In genomic region chr10:74704629-74705360, GRCh38 we compare ENCODE assay signal across 14 cellular contexts.
DNase-seq lines count a peak whose midpoint lies in the region; ATAC-seq, FAIRE-seq and TF ChIP-seq lines count a peak whose summit lies in the region.
"Had no signal": no experiment of that assay in that cellular context is flagged by ENCODE, and none has a peak within 500 bp of the region (broad histone marks: within the 10 kb centered on the region; RNA-seq: fewer than 3 reads in every experiment).

No MANE protein-coding gene starts in this region.

- no peak for TF ChIP-seq RAD21 in HepG2 (CRISPR knock-in tag; IDR thresholded peaks at IDR 0.05)

- ATAC-seq in PC-3, result peak; percentile 95
- no peak for ATAC-seq in HepG2
- no peak for ATAC-seq in HG02884 (IDR thresholded peaks at IDR 0.05; ENCODE audit: unreplicated experiment)
- no peak for ATAC-seq in natural killer cell
- ATAC-seq: T-helper 17 cell had no signal

- peak; percentile 36 for FAIRE-seq in HepG2 (lab: Jason Lieb, UNC)

- peaks cover 17% of the 10 kb centered on the region; the same call in 1 of the 2 replicates for H3K36me3 ChIP-seq in PC-3 (ENCODE audit: low read depth, low read length)
- peaks cover 2 to 12% of the 10 kb centered on the region in 2 experiments; a peak in 2 of 5 replicates for H3K36me3 ChIP-seq in HepG2 (replicated peaks in 1 of 2; ENCODE audit: control insufficient read depth in 1 of 2, insufficient read depth in 2 of 2, low read length in 2 of 2)

- no peaks in the 10 kb centered on the region for H3K9me3 ChIP-seq in PC-3 (ENCODE audit: low read length)
- no peaks in the 10 kb centered on the region for H3K9me3 ChIP-seq in HepG2 (ENCODE audit: low read length)
- H3K9me3 ChIP-seq: stomach had no signal

- TF ChIP-seq EP300 in HepG2 (IDR thresholded peaks at IDR 0.05; ENCODE audit: low read depth in 2 of 2, low read length in 2 of 2) (no peak), HepG2 (CRISPR knock-in tag; IDR thresholded peaks at IDR 0.05; ENCODE audit: borderline replicate concordance) (no peak)

- no peaks in the 10 kb centered on the region for H3K79me2 ChIP-seq in PC-3 (ENCODE audit: low read length)
- no peaks in the 10 kb centered on the region for H3K79me2 ChIP-seq in HepG2 (ENCODE audit: insufficient read depth, low read length)

- no peak for TF ChIP-seq POLR2A in HepG2 (IDR thresholded peaks at IDR 0.05; ENCODE audit: insufficient read depth in 1 of 2, low read depth in 2 of 2, low read length in 2 of 2)

- H2AFZ ChIP-seq in PC-3 (ENCODE audit: low read length) (no peak overlapping the region), HepG2 (ENCODE audit: low read length) (no peak overlapping the region)
- H2AFZ ChIP-seq: PC-9 had no signal

- peak; percentile 71 for DNase-seq in DMS53 treated with DMSO at 0.1 percent for 48 hours (lab: John Stamatoyannopoulos, UW; ENCODE audit: unreplicated experiment)
- peak; percentile 89 for DNase-seq in NCI-H146 (lab: John Stamatoyannopoulos, UW)
- peak; percentile 95 for DNase-seq in PC-3
- DNase-seq in HepG2 (ENCODE audit: low spot score), result peak; percentile 26
- DNase-seq in GM10248 (ENCODE audit: extremely low spot score), result no peak
- no peak for DNase-seq in AG20443 (ENCODE audit: low spot score)
- no peak for DNase-seq in natural killer cell
- DNase-seq: activated CD4-positive, alpha-beta memory T cell treated with anti-CD3 and anti-CD28 coated beads for 36 hours; activated naive CD4-positive, alpha-beta T cell; PC-9; retina; stomach; T-helper 17 cell had no signal

- TF ChIP-seq CTCF in PC-3 (conservative IDR thresholded peaks at IDR 0.05; ENCODE audit: low read depth, low read length) (no peak), HepG2 (CRISPR knock-in tag; IDR thresholded peaks at IDR 0.05) (no peak), GM10248 (IDR thresholded peaks at IDR 0.05; ENCODE audit: control extremely low read depth, extremely low read depth, low read depth, missing control alignments) (no peak), natural killer cell (IDR thresholded peaks at IDR 0.05) (no peak)

- BruUV-seq in PC-3 (replicated peaks; lab: Mats Ljungman, UMichigan), result no TSS peak
- BruUV-seq in HepG2 (replicated peaks; lab: Mats Ljungman, UMichigan), result no TSS peak

- POLR2A ChIA-PET in PC-3 (lab: Charles Lee; ENCODE audit: unreplicated experiment) (interaction anchor here (0.6 to 1.1 kb wide), 4 partner anchors 10 to 82 kb away, joined by 3 to 6 read pairs (median 4); no protein-coding TSS in a partner anchor), HepG2 (lab: Yijun Ruan, JAX) (interaction anchor here (0.8 kb wide), 1 partner anchor 121 kb away, joined by 3 read pairs; no protein-coding TSS in a partner anchor), GM10248 (lab: Yijun Ruan, JAX) (no interaction called here)

- H3K9ac ChIP-seq in PC-3 (ENCODE audit: low read length) (no peak overlapping the region), HepG2 (ENCODE audit: insufficient read depth, low read depth, low read length) (no peak overlapping the region)

- CTCF ChIA-PET in PC-3 (lab: Charles Lee), result interaction anchor here (1.1 kb wide), 1 partner anchor 317 kb away, joined by 3 read pairs; no protein-coding TSS in a partner anchor
- CTCF ChIA-PET in HepG2 (lab: Yijun Ruan, JAX; ENCODE audit: low intra/inter-chr PET ratio, low total read pairs), result no interaction called here
- CTCF ChIA-PET in GM10248 (lab: Yijun Ruan, JAX), result interaction anchor here (0.7 to 2.0 kb wide), 5 partner anchors 9 to 35 kb away, joined by 3 to 8 read pairs (median 4); no protein-coding TSS in a partner anchor

- in situ Hi-C loops in HepG2 (cut with HindIII; ENCODE audit: extremely low pct_ligation_motif_present, low pct_unique_long_range_greater_than_20kb), result no loop called here

- WGBS in HepG2 (ENCODE audit: low lambda C conversion rate), result 71% methylated on average over 3 of the region's 3 CpGs

- H3K4me3 ChIP-seq in PC-3 (ENCODE audit: low read length) (no peak overlapping the region), HepG2 (replicated peaks in 1 of 3; ENCODE audit: insufficient read depth in 1 of 3, low read depth in 2 of 3, low read length in 3 of 3) (no peak overlapping the region)
- H3K4me3 ChIP-seq: PC-9, stomach had no signal

- H3K27me3 Mint-ChIP-seq in natural killer cell (ENCODE audit: low read depth in 2 of 2), result no peaks in the 10 kb centered on the region
- H3K27me3 Mint-ChIP-seq: activated CD4-positive, alpha-beta memory T cell treated with anti-CD3 and anti-CD28 coated beads for 36 hours; T-helper 17 cell had no signal

- peak overlapping the region; percentile 28 for H3K27ac ChIP-seq in PC-3 (ENCODE audit: low read length)
- no peak overlapping the region for H3K27ac ChIP-seq in HepG2 (ENCODE audit: extremely low read length, insufficient read depth, low read length)
- H3K27ac ChIP-seq: PC-9 had no signal

- no peaks in the 10 kb centered on the region for H3K27me3 ChIP-seq in PC-3 (ENCODE audit: low read length)
- H3K27me3 ChIP-seq in HepG2 (ENCODE audit: control insufficient read depth in 1 of 2, insufficient read depth in 2 of 2, low read length in 2 of 2), result no peaks in the 10 kb centered on the region
- H3K27me3 ChIP-seq: stomach had no signal

- H3K4me3 Mint-ChIP-seq in natural killer cell, result no peak overlapping the region
- H3K4me3 Mint-ChIP-seq: activated CD4-positive, alpha-beta memory T cell treated with anti-CD3 and anti-CD28 coated beads for 36 hours had no signal

- H4K20me1 ChIP-seq in PC-3 (ENCODE audit: low read length) (no peaks in the 10 kb centered on the region), HepG2 (ENCODE audit: insufficient read depth, low read length) (no peaks in the 10 kb centered on the region)

- intact Hi-C loops in PC-3 (cut with micrococcal nuclease), result loop anchor here (1.0 to 2.0 kb wide), 5 partner anchors 21 to 438 kb away; partner anchors contain the start of gene KAT6B
- intact Hi-C loops in HepG2 (cut with micrococcal nuclease; ENCODE audit: unreplicated experiment), result no loop called here
- intact Hi-C loops in natural killer cell (cut with micrococcal nuclease), result no loop called here

- H3K9me3 Mint-ChIP-seq in natural killer cell, result no peaks in the 10 kb centered on the region

- no peaks in the 10 kb centered on the region for H3K36me3 Mint-ChIP-seq in natural killer cell

- H3K4me2 ChIP-seq in PC-3 (ENCODE audit: low read length), result peak overlapping the region; percentile 6
- no peak overlapping the region for H3K4me2 ChIP-seq in HepG2 (ENCODE audit: low read depth, low read length)
- H3K4me2 ChIP-seq: PC-9 had no signal

- H3K4me1 Mint-ChIP-seq in natural killer cell, result peaks cover 0 to 6% of the 10 kb centered on the region in 2 donors

- no peak overlapping the region for H3K27ac Mint-ChIP-seq in natural killer cell
- H3K27ac Mint-ChIP-seq: activated CD4-positive, alpha-beta memory T cell treated with anti-CD3 and anti-CD28 coated beads for 36 hours; T-helper 17 cell had no signal

- peaks cover 10% of the 10 kb centered on the region for H3F3A ChIP-seq in PC-3 (ENCODE audit: low read length, unreplicated experiment)

- H3K9me2 ChIP-seq in PC-3 (replicated peaks; ENCODE audit: low read length), result no peaks in the 10 kb centered on the region

- H3K4me1 ChIP-seq in PC-3 (ENCODE audit: insufficient read depth, low read length) (peaks cover 15% of the 10 kb centered on the region), HepG2 (ENCODE audit: insufficient read depth, low read length) (peaks cover 10% of the 10 kb centered on the region)

TF ChIP-seq in HepG2, 621 proteins besides CTCF, POLR2A, EP300 and RAD21 (continues in another document):
- TF ChIP-seq MAFF (IDR thresholded peaks at IDR 0.05; ENCODE audit: low read depth, low read length) (no peak), TSC22D2 (CRISPR knock-in tag; IDR thresholded peaks at IDR 0.05; ENCODE audit: borderline replicate concordance) (no peak), FOXA1 (IDR thresholded peaks at IDR 0.05) (no peak), FOXA1 (CRISPR knock-in tag; IDR thresholded peaks at IDR 0.05) (peak; percentile 72), ZNF496 (CRISPR knock-in tag; IDR thresholded peaks at IDR 0.05; ENCODE audit: insufficient replicate concordance) (no peak), EEA1 (CRISPR knock-in tag; IDR thresholded peaks at IDR 0.05; ENCODE audit: borderline replicate concordance) (no peak), ZFP36L2 (CRISPR knock-in tag; IDR thresholded peaks at IDR 0.05) (no peak), SIX1 (CRISPR knock-in tag; IDR thresholded peaks at IDR 0.05; ENCODE audit: borderline replicate concordance) (peak; percentile 98), GTF3A (CRISPR knock-in tag; conservative IDR thresholded peaks at IDR 0.05) (no peak), ZNF512 (CRISPR knock-in tag; IDR thresholded peaks at IDR 0.05) (no peak)

Comparison
In these comparisons a context has a peak if more than half of its experiments do, and no peak if none do; other contexts are left out.
1. DNase-seq: peak in DMS53 treated with DMSO at 0.1 percent for 48 hours (single experiment), NCI-H146 (single experiment), PC-3 (single experiment) and HepG2 (single experiment); none in GM10248 (single experiment), AG20443 (single experiment) and natural killer cell (single experiment).